ENCODE assay signal across 19 cellular contexts in genomic region chr3:175475765-175476164, GRCh38.
DNase-seq lines count a peak whose midpoint lies in the region; ATAC-seq, FAIRE-seq and TF ChIP-seq lines count a peak whose summit lies in the region.
"Had no signal": no experiment of that assay in that cellular context is flagged by ENCODE, and none has a peak within 500 bp of the region (broad histone marks: within the 10 kb centered on the region; RNA-seq: fewer than 3 reads in every experiment).

No MANE protein-coding gene starts in this region.

- H2BK5ac ChIP-seq in trophoblast cell (ENCODE audit: low read depth, low read length, poor library complexity): no peak overlapping the region

- no peak overlapping the region for H2BK12ac ChIP-seq in trophoblast cell (ENCODE audit: low read length)

- no peaks in the 10 kb centered on the region for H3K36me3 Mint-ChIP-seq in WTC11
- no peaks in the 10 kb centered on the region for H3K36me3 Mint-ChIP-seq in neural progenitor cell
- H3K36me3 Mint-ChIP-seq: CD14-positive monocyte; CD8-positive, alpha-beta memory T cell had no signal

- no peak overlapping the region for H4K12ac ChIP-seq in trophoblast cell (ENCODE audit: low read depth, low read length)

- POLR2A ChIA-PET in WTC11 (lab: Charles Lee): no interaction called here

- H3K79me2 ChIP-seq in MM.1S (ENCODE audit: low read length) (no peaks in the 10 kb centered on the region), neural progenitor cell (ENCODE audit: low read depth) (no peaks in the 10 kb centered on the region), trophoblast cell (ENCODE audit: control insufficient read depth, insufficient read depth, low read length, poor library complexity) (no peaks in the 10 kb centered on the region)

- H3K27ac ChIP-seq in MM.1S (ENCODE audit: low read length) (peak overlapping the region; percentile 31; the same call in 1 of the 2 replicates), neural progenitor cell (no peak overlapping the region), trophoblast cell (ENCODE audit: low read depth, low read length) (no peak overlapping the region)

- H3K4me3 Mint-ChIP-seq in WTC11: no peak overlapping the region
- no peak overlapping the region for H3K4me3 Mint-ChIP-seq in neural progenitor cell
- H3K4me3 Mint-ChIP-seq: CD14-positive monocyte; CD4-positive, alpha-beta T cell; CD8-positive, alpha-beta memory T cell; GM23338; H9 had no signal

- ATAC-seq in WTC11: no peak
- no peak for ATAC-seq in GM21528 (IDR thresholded peaks at IDR 0.05; ENCODE audit: low FRiP score, unreplicated experiment)
- ATAC-seq: GM12878, GM23338, HCT116 had no signal

- H3K18ac ChIP-seq in trophoblast cell (ENCODE audit: low read length): no peak overlapping the region

- TF ChIP-seq CTCF in MM.1S (IDR thresholded peaks at IDR 0.05; ENCODE audit: low read length) (no peak), WTC11 (IDR thresholded peaks at IDR 0.05) (no peak), neural progenitor cell (IDR thresholded peaks at IDR 0.05) (no peak)

- H3K4me3 ChIP-seq in MM.1S (ENCODE audit: low read length) (no peak overlapping the region), neural progenitor cell (no peak overlapping the region), trophoblast cell (ENCODE audit: low read depth, low read length) (no peak overlapping the region)
- H3K4me3 ChIP-seq: GM12878, GM23338 had no signal

- H3K9ac ChIP-seq in MM.1S (ENCODE audit: low read length) (no peak overlapping the region), neural progenitor cell (no peak overlapping the region), trophoblast cell (ENCODE audit: low read length) (no peak overlapping the region)

- no peaks in the 10 kb centered on the region for H3K9me3 ChIP-seq in MM.1S (replicated peaks; ENCODE audit: insufficient read depth, low read length)
- H3K9me3 ChIP-seq in neural progenitor cell (ENCODE audit: low read depth): no peaks in the 10 kb centered on the region
- no peaks in the 10 kb centered on the region for H3K9me3 ChIP-seq in trophoblast cell (ENCODE audit: insufficient read depth, low read depth, low read length)

- H3K27me3 Mint-ChIP-seq in WTC11 (ENCODE audit: low read depth) (no peaks in the 10 kb centered on the region), neural progenitor cell (ENCODE audit: insufficient read depth, low read depth) (no peaks in the 10 kb centered on the region)
- H3K27me3 Mint-ChIP-seq: CD4-positive, alpha-beta T cell; CD8-positive, alpha-beta memory T cell had no signal

- H3K27ac Mint-ChIP-seq in WTC11: no peak overlapping the region
- no peak overlapping the region for H3K27ac Mint-ChIP-seq in neural progenitor cell
- H3K27ac Mint-ChIP-seq: CD14-positive monocyte; CD4-positive, alpha-beta T cell; CD8-positive, alpha-beta memory T cell had no signal

- FAIRE-seq in HTR-8/SVneo (lab: Jason Lieb, UNC): no peak
- FAIRE-seq: D721Med, GM12878, GM19239 had no signal

- H3K9me3 Mint-ChIP-seq in WTC11 (no peaks in the 10 kb centered on the region), neural progenitor cell (no peaks in the 10 kb centered on the region)
- H3K9me3 Mint-ChIP-seq: CD4-positive, alpha-beta T cell; GM23338; H9 had no signal

- no peak overlapping the region for H3K4ac ChIP-seq in trophoblast cell (ENCODE audit: low read depth, low read length)

- H3K14ac ChIP-seq in trophoblast cell (ENCODE audit: low read length): no peak overlapping the region

- H3K27me3 ChIP-seq in MM.1S (replicated peaks; ENCODE audit: insufficient read depth, low read length) (no peaks in the 10 kb centered on the region), neural progenitor cell (no peaks in the 10 kb centered on the region), trophoblast cell (ENCODE audit: insufficient read depth, low read length) (no peaks in the 10 kb centered on the region)

- H3K4me1 ChIP-seq in MM.1S (ENCODE audit: low read length): peaks cover 32% of the 10 kb centered on the region
- peaks cover 6% of the 10 kb centered on the region for H3K4me1 ChIP-seq in neural progenitor cell
- H3K4me1 ChIP-seq in trophoblast cell (ENCODE audit: control insufficient read depth in 1 of 2, insufficient read depth in 2 of 2, low read length in 2 of 2): no peaks in the 10 kb centered on the region

- H3K4me2 ChIP-seq in MM.1S (ENCODE audit: low read depth, low read length): peak overlapping the region; percentile 37; the same call in 1 of the 2 replicates
- no peak overlapping the region for H3K4me2 ChIP-seq in neural progenitor cell
- H3K4me2 ChIP-seq in trophoblast cell (ENCODE audit: low read length): no peak overlapping the region
- H3K4me2 ChIP-seq: GM23338 had no signal

- H3K23ac ChIP-seq in trophoblast cell (ENCODE audit: low read length): no peak overlapping the region

- no peak overlapping the region for H4K91ac ChIP-seq in trophoblast cell (ENCODE audit: low read depth, low read length)

- no peak overlapping the region for H2BK120ac ChIP-seq in trophoblast cell (ENCODE audit: insufficient read depth, low read length, poor library complexity)

- peak overlapping the region; percentile 8 for H2AFZ ChIP-seq in MM.1S (ENCODE audit: low read length)
- peak overlapping the region; percentile 59 for H2AFZ ChIP-seq in neural progenitor cell (replicated peaks)
- H2AFZ ChIP-seq in trophoblast cell (ENCODE audit: insufficient read depth, low read length, poor library complexity): no peak overlapping the region
- H2AFZ ChIP-seq: GM23338 had no signal

- H3K36me3 ChIP-seq in MM.1S (replicated peaks; ENCODE audit: insufficient read depth, low read length) (no peaks in the 10 kb centered on the region), neural progenitor cell (no peaks in the 10 kb centered on the region), trophoblast cell (ENCODE audit: control insufficient read depth in 1 of 2, insufficient read depth in 2 of 2, low read length in 2 of 2) (no peaks in the 10 kb centered on the region)

- no peaks in the 10 kb centered on the region for H4K20me1 ChIP-seq in MM.1S (ENCODE audit: insufficient read depth, low read length)
- H4K20me1 ChIP-seq in neural progenitor cell (ENCODE audit: low read depth): no peaks in the 10 kb centered on the region

- WGBS in trophoblast cell (ENCODE audit: extremely low coverage, insufficient coverage, insufficient read length): no CpG with 5 or more reads among the region's 4 CpGs

- no peak overlapping the region for H4K8ac ChIP-seq in trophoblast cell (ENCODE audit: low read depth, low read length)

- no peaks in the 10 kb centered on the region for H3K79me1 ChIP-seq in trophoblast cell (ENCODE audit: low read length)

- H2AK5ac ChIP-seq in trophoblast cell (ENCODE audit: low read length): no peak overlapping the region

- DNase-seq in MM.1S: no peak
- no peak for DNase-seq in WTC11 (ENCODE audit: low spot score)
- DNase-seq in neural progenitor cell (ENCODE audit: low spot score): no peak
- DNase-seq in trophoblast cell: no peak
- no peak for DNase-seq in HTR-8/SVneo (ENCODE audit: insufficient read length, low spot score)
- DNase-seq: CD4-positive, alpha-beta T cell; CD8-positive, alpha-beta memory T cell; DMS 273 treated with DMSO at 0.1 percent for 48 hours; DMS79; EL; GDM1; H9 had no signal

- CTCF ChIA-PET in WTC11 (lab: Charles Lee): no interaction called here

- no peaks in the 10 kb centered on the region for H3K9me2 ChIP-seq in MM.1S (replicated peaks; ENCODE audit: insufficient read depth, low read length)

- H3K4me1 Mint-ChIP-seq in WTC11: no peaks in the 10 kb centered on the region; the same call in 1 of the 2 replicates
- peaks cover 7% of the 10 kb centered on the region for H3K4me1 Mint-ChIP-seq in neural progenitor cell
- H3K4me1 Mint-ChIP-seq: CD14-positive monocyte; CD8-positive, alpha-beta memory T cell; GM23338 had no signal

- H3F3A ChIP-seq in MM.1S (ENCODE audit: insufficient read depth, low read length) (0 out of 2 replicates have a peak, but pooled peaks cover 7% of the 10 kb centered on the region), neural progenitor cell (ENCODE audit: low read depth) (no peaks in the 10 kb centered on the region)

TF ChIP-seq in WTC11, 78 proteins besides CTCF, POLR2A, EP300 and RAD21:
- TF ChIP-seq ELF4 (CRISPR knock-in tag; IDR thresholded peaks at IDR 0.05; ENCODE audit: low read depth) (no peak), ZNF121 (CRISPR knock-in tag; IDR thresholded peaks at IDR 0.05) (peak; percentile 58; the same call in 1 of the 2 replicates), ZNF396 (CRISPR knock-in tag; IDR thresholded peaks at IDR 0.05; ENCODE audit: borderline replicate concordance) (no peak)
- TF ChIP-seq, protein P1, sequence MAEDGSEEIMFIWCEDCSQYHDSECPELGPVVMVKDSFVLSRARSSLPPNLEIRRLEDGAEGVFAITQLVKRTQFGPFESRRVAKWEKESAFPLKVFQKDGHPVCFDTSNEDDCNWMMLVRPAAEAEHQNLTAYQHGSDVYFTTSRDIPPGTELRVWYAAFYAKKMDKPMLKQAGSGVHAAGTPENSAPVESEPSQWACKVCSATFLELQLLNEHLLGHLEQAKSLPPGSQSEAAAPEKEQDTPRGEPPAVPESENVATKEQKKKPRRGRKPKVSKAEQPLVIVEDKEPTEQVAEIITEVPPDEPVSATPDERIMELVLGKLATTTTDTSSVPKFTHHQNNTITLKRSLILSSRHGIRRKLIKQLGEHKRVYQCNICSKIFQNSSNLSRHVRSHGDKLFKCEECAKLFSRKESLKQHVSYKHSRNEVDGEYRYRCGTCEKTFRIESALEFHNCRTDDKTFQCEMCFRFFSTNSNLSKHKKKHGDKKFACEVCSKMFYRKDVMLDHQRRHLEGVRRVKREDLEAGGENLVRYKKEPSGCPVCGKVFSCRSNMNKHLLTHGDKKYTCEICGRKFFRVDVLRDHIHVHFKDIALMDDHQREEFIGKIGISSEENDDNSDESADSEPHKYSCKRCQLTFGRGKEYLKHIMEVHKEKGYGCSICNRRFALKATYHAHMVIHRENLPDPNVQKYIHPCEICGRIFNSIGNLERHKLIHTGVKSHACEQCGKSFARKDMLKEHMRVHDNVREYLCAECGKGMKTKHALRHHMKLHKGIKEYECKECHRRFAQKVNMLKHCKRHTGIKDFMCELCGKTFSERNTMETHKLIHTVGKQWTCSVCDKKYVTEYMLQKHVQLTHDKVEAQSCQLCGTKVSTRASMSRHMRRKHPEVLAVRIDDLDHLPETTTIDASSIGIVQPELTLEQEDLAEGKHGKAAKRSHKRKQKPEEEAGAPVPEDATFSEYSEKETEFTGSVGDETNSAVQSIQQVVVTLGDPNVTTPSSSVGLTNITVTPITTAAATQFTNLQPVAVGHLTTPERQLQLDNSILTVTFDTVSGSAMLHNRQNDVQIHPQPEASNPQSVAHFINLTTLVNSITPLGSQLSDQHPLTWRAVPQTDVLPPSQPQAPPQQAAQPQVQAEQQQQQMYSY (CRISPR knock-in tag; IDR thresholded peaks at IDR 0.05): no peak
TF ChIP-seq in WTC11: peak in this region for 1.
